ENCODE assay signal across 8 cellular contexts in the genomic region with DNA sequence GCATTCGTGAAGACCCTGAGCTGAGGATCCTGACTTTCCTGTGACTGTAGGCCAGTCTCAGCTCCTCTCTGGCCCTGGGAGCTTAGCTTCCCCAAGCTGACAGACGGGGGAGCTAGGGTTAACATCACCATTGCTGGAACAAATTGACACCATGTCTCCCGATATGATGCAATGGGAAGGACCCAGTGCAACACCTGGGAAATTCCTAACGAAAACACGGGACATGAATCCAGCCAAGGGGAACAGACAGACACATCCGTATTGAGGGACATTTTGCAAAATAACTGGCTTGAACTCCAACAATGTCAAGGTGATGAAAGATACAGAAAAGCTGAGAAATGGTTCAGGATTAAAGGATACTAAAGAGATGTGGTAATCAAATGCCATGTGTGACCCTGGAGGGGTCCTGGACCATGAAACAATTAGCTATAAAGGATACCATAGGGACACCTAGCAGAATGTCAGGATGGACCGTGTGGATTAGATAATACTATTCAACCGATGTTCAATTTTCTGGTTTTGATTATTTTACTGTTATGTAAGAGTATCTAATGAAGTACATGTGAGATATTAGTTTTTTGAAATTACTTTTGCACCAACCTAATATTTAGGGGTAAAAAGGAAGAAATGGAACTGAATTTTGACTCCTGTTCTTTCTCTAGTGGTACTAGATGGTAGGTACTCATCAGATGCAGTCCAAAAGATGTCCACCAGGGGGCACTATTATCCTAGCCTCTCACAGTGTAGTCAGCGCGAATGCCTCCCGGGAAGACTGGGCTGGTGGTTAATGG. TPM values are rescaled to one million over a fixed set of nuclear protein-coding genes. Genes with fewer than 3 reads are reported as not detected.
DNase-seq lines count a peak whose midpoint lies in the region; ATAC-seq and TF ChIP-seq lines count a peak whose summit lies in the region.

No MANE protein-coding gene starts in this region.

- no peaks in the 10 kb centered on the region for H3K9me3 Mint-ChIP-seq in activated T-helper 2 cell treated with anti-CD3 and anti-CD28 coated beads, Interferon-gamma antibody, Interleukin-2, Interleukin-4, amounts not matched to agents 10 μg/mL and 5 μg/mL and 100 μg/mL, durations not matched to agents 14 hours and 24 hours and 36 hours

- no peaks in the 10 kb centered on the region for H3K4me1 Mint-ChIP-seq in activated T-helper 2 cell treated with anti-CD3 and anti-CD28 coated beads, Interferon-gamma antibody, Interleukin-2, Interleukin-4, amounts not matched to agents 10 μg/mL and 5 μg/mL and 100 μg/mL, durations not matched to agents 14 hours and 24 hours and 36 hours (ENCODE audit: low read depth)

- H2AFZ ChIP-seq in DND-41 (ENCODE audit: low read depth, low read length) (no peak overlapping the region), osteoblast (ENCODE audit: low read length) (no peak overlapping the region)

- H3K27me3 ChIP-seq in DND-41 (ENCODE audit: insufficient read depth, low read length, poor library complexity) (no peaks in the 10 kb centered on the region), osteoblast (ENCODE audit: insufficient read depth, low read length) (no peaks in the 10 kb centered on the region), transverse colon (no peaks in the 10 kb centered on the region)

- no peak overlapping the region for H3K27ac Mint-ChIP-seq in activated T-helper 2 cell treated with anti-CD3 and anti-CD28 coated beads, Interferon-gamma antibody, Interleukin-2, Interleukin-4, amounts not matched to agents 10 μg/mL and 5 μg/mL and 100 μg/mL, durations not matched to agents 14 hours and 24 hours and 36 hours

- peak; percentile 88 for TF ChIP-seq CTCF in DND-41 (IDR thresholded peaks at IDR 0.05; ENCODE audit: borderline replicate concordance, extremely low read depth, low read length, poor library complexity, severe bottlenecking)
- peak; percentile 91 for TF ChIP-seq CTCF in RWPE1 (conservative IDR thresholded peaks at IDR 0.05; ENCODE audit: low read depth)
- peak; percentile 87 for TF ChIP-seq CTCF in osteoblast (IDR thresholded peaks at IDR 0.05; ENCODE audit: extremely low read depth, low read depth, low read length)
- TF ChIP-seq CTCF in transverse colon (IDR thresholded peaks at IDR 0.05) = peak; percentile 93 to 99 (median 97)

- in situ Hi-C loops in transverse colon (cut with MboI; ENCODE audit: low pct_ligation_motif_present in 1 of 4, low pct_unique_long_range_greater_than_20kb in 1 of 4, low sequenced_read_pairs in 3 of 4) = loop anchor here in 3 of 4 donors (5.0 to 25.0 kb wide), 5 partner anchors 92 to 284 kb away; partner anchors contain the start of genes IRGM (in 3 of the 3) and MYOZ3 (in 1 of the 3)

- intact Hi-C loops in activated T-helper 2 cell treated with anti-CD3 and anti-CD28 coated beads, Interferon-gamma antibody, Interleukin-2, Interleukin-4, amounts not matched to agents 10 μg/mL and 5 μg/mL and 100 μg/mL, durations not matched to agents 14 hours and 24 hours and 36 hours (cut with micrococcal nuclease) = loop anchor here (1.0 to 5.0 kb wide), 5 partner anchors 96 to 287 kb away; no protein-coding TSS in a partner anchor
- intact Hi-C loops in transverse colon (cut with DNase I; ENCODE audit: low total_unique reads) = loop anchor here (5.0 kb wide), 2 partner anchors 97 to 287 kb away; partner anchors contain the start of gene IRGM

- H3K36me3 ChIP-seq in DND-41 (ENCODE audit: insufficient read depth, low read length) = no peaks in the 10 kb centered on the region
- peaks cover 23% of the 10 kb centered on the region for H3K36me3 ChIP-seq in osteoblast (ENCODE audit: insufficient read depth, low read length)
- no peaks in the 10 kb centered on the region for H3K36me3 ChIP-seq in transverse colon

- no peak for TF ChIP-seq EP300 in transverse colon (IDR thresholded peaks at IDR 0.05; ENCODE audit: low read depth)

- no peak overlapping the region for H3K9ac ChIP-seq in DND-41 (ENCODE audit: low read depth, low read length)

- no peaks in the 10 kb centered on the region for H3K36me3 Mint-ChIP-seq in activated T-helper 2 cell treated with anti-CD3 and anti-CD28 coated beads, Interferon-gamma antibody, Interleukin-2, Interleukin-4, amounts not matched to agents 10 μg/mL and 5 μg/mL and 100 μg/mL, durations not matched to agents 14 hours and 24 hours and 36 hours (ENCODE audit: low read depth)

- H3K27me3 Mint-ChIP-seq in activated T-helper 2 cell treated with anti-CD3 and anti-CD28 coated beads, Interferon-gamma antibody, Interleukin-2, Interleukin-4, amounts not matched to agents 10 μg/mL and 5 μg/mL and 100 μg/mL, durations not matched to agents 14 hours and 24 hours and 36 hours (ENCODE audit: low read depth) = no peaks in the 10 kb centered on the region

- no peaks in the 10 kb centered on the region for H3K4me1 ChIP-seq in DND-41 (ENCODE audit: insufficient read depth, low read length)
- H3K4me1 ChIP-seq in osteoblast (ENCODE audit: insufficient read depth, low read length) = peaks cover 24% of the 10 kb centered on the region
- H3K4me1 ChIP-seq in transverse colon = peaks cover 0 to 10% (median 0%) of the 10 kb centered on the region in 4 donors

- ATAC-seq in DND-41 (ENCODE audit: insufficient read depth, low read depth) (peak; percentile 99), GM21717 (IDR thresholded peaks at IDR 0.05; ENCODE audit: unreplicated experiment) (peak; percentile 85)

- no peak overlapping the region for H3K4me3 Mint-ChIP-seq in activated T-helper 2 cell treated with anti-CD3 and anti-CD28 coated beads, Interferon-gamma antibody, Interleukin-2, Interleukin-4, amounts not matched to agents 10 μg/mL and 5 μg/mL and 100 μg/mL, durations not matched to agents 14 hours and 24 hours and 36 hours (ENCODE audit: low read depth)

- CTCF ChIA-PET in RWPE1 (lab: Yijun Ruan, JAX) = interaction anchor here (0.5 to 4.4 kb wide), 15 partner anchors 12 to 290 kb away, joined by 3 to 47 read pairs (median 4); partner anchors contain the start of gene RBM22

- TF ChIP-seq POLR2A in transverse colon (IDR thresholded peaks at IDR 0.05) = no peak

- no peaks in the 10 kb centered on the region for H3K9me3 ChIP-seq in DND-41 (ENCODE audit: insufficient read depth, low read length, severe bottlenecking)
- no peaks in the 10 kb centered on the region for H3K9me3 ChIP-seq in osteoblast (ENCODE audit: low read depth, low read length)
- no peaks in the 10 kb centered on the region for H3K9me3 ChIP-seq in transverse colon

- no peak overlapping the region for H3K4me2 ChIP-seq in DND-41 (ENCODE audit: insufficient read depth, low read length)
- H3K4me2 ChIP-seq in osteoblast (ENCODE audit: insufficient read depth, low read length) = no peak overlapping the region

- H3K79me2 ChIP-seq in DND-41 (ENCODE audit: insufficient read depth, low read length) (no peaks in the 10 kb centered on the region), osteoblast (ENCODE audit: insufficient read depth, low read length) (no peaks in the 10 kb centered on the region)

- DNase-seq in DND-41 = peak; percentile 84
- DNase-seq in LHCN-M2 (ENCODE audit: low read depth) = peak; percentile 81
- peak; percentile 94 for DNase-seq in RWPE1 (ENCODE audit: low spot score)
- peak; percentile 65 for DNase-seq in activated T-helper 2 cell treated with anti-CD3 and anti-CD28 coated beads, Interferon-gamma antibody, Interleukin-2, Interleukin-4, amounts not matched to agents 10 μg/mL and 5 μg/mL and 100 μg/mL, durations not matched to agents 14 hours and 24 hours and 36 hours (ENCODE audit: low spot score)
- DNase-seq in foreskin melanocyte = peak; percentile 62
- DNase-seq in osteoblast (ENCODE audit: insufficient read length, low spot score, missing footprints) = no peak
- peak; percentile 93 for DNase-seq in transverse colon

- H3K4me3 ChIP-seq in DND-41 (ENCODE audit: low read depth in 1 of 2, low read length in 2 of 2) (no peak overlapping the region), osteoblast (ENCODE audit: insufficient read depth, low read length) (no peak overlapping the region), transverse colon (no peak overlapping the region)

- 12 to 16% methylated on average over 8 to 11 of the region's 11 CpGs for WGBS in transverse colon (ENCODE audit: low coverage in 1 of 2), 2 donors

- H4K20me1 ChIP-seq in DND-41 (ENCODE audit: insufficient read depth, low read length) = no peaks in the 10 kb centered on the region
- peaks cover 7% of the 10 kb centered on the region for H4K20me1 ChIP-seq in osteoblast (ENCODE audit: insufficient read depth, low read length)

- H3K27ac ChIP-seq in DND-41 (ENCODE audit: low read length) (no peak overlapping the region), RWPE1 (0 out of 2 replicates have a peak overlapping the region, but pooled peaks have one; percentile 24), osteoblast (ENCODE audit: low read depth, low read length) (no peak overlapping the region), transverse colon (no peak overlapping the region)

- POLR2A ChIA-PET in RWPE1 (lab: Yijun Ruan, JAX; ENCODE audit: low non-redundant PET) = no interaction called here

RNA-seq across cellular contexts. Expression of gene NDST1, which starts 52.7 kb away (rescaled TPM):
- total RNA-seq in LHCN-M2 (2014; rRNA removed) = 78.6 and 83.6 TPM in 2 replicates
- 139 TPM for polyA plus RNA-seq in LHCN-M2 (2012)
- 2.4 and 3.0 TPM in 2 replicates for total RNA-seq in activated T-helper 2 cell treated with anti-CD3 and anti-CD28 coated beads, Interferon-gamma antibody, Interleukin-2, Interleukin-4, amounts not matched to agents 10 μg/mL and 5 μg/mL and 100 μg/mL, durations not matched to agents 14 hours and 24 hours and 36 hours
- total RNA-seq in osteoblast = 89.9 and 104 TPM in 2 replicates
- 100 to 1,000 TPM in 1 of 4 donors, 10 to 100 TPM in 3; 68.8 to 104 (median 96.4) TPM for total RNA-seq in transverse colon

Comparison
In these comparisons a context has a peak if more than half of its experiments do, and no peak if none do; other contexts are left out.
1. RNA of gene NDST1, which starts 52.7 kb away (total RNA-seq): 89.9 to 104 TPM in osteoblast, 68.8 to 104 TPM in transverse colon and 78.6 to 83.6 TPM in LHCN-M2; 2.4 to 3.0 TPM in activated T-helper 2 cell treated with anti-CD3 and anti-CD28 coated beads, Interferon-gamma antibody, Interleukin-2, Interleukin-4, amounts not matched to agents 10 μg/mL and 5 μg/mL and 100 μg/mL, durations not matched to agents 14 hours and 24 hours and 36 hours; every median in the first group is over 10 times any median in the second.
2. Peak in every context shown above with its lines, with median percentiles within 50 percentile points of each other: CTCF ChIP-seq.